Comparison of ENCODE assay signal across 21 cellular contexts in genomic region chr13:104114111-104114510, GRCh38.
"Had no signal": no experiment of that assay in that cellular context is flagged by ENCODE, and none has a peak within 500 bp of the region (broad histone marks: within the 10 kb centered on the region; RNA-seq: fewer than 3 reads in every experiment).

No MANE protein-coding gene starts in this region.

- H3K27ac ChIP-seq: epithelial cell of prostate, gastroesophageal sphincter, heart right ventricle, psoas muscle, testis, upper lobe of left lung had no signal

- ATAC-seq: activated CD8-positive, alpha-beta T cell treated with anti-CD3 and anti-CD28 coated beads, Interleukin-2, amount 10 ng/mL, durations not matched to agents 7 days and 5 days; body of pancreas; gastroesophageal sphincter; heart right ventricle; left cardiac atrium; psoas muscle; sciatic nerve; stimulated activated naive CD8-positive, alpha-beta T cell treated with anti-CD3 and anti-CD28 coated beads, Interleukin-15, amount 100 ng/mL, for 72 hours had no signal

- H3K27me3 ChIP-seq: body of pancreas, gastroesophageal sphincter, heart right ventricle, testis, upper lobe of left lung had no signal

- DNase-seq: activated CD4-positive, alpha-beta T cell treated with anti-CD3 and anti-CD28 coated beads, Interleukin-2, amount 10 ng/mL, durations not matched to agents 24 days and 14 days; activated CD4-positive, CD25-positive, alpha-beta regulatory T cell; activated CD8-positive, alpha-beta memory T cell treated with anti-CD3 and anti-CD28 coated beads, Interleukin-2, amount 50 U/mL, for 4 hours; activated CD8-positive, alpha-beta T cell treated with anti-CD3 and anti-CD28 coated beads, Interleukin-2, amount 10 ng/mL, durations not matched to agents 7 days and 5 days; activated gamma-delta T cell; activated T-cell treated with anti-CD3 and anti-CD28 coated beads, Interleukin-2, amount 50 U/mL, for 48 hours; amygdala; body of pancreas; cortex of kidney; effector memory CD4-positive, alpha-beta T cell; heart right ventricle; left cardiac atrium; midbrain; psoas muscle; stimulated activated naive CD8-positive, alpha-beta T cell treated with anti-CD3 and anti-CD28 coated beads, Interleukin-15, amount 100 ng/mL, for 72 hours; testis; upper lobe of left lung had no signal

- H3K4me1 ChIP-seq: body of pancreas, gastroesophageal sphincter, heart right ventricle, psoas muscle, testis, upper lobe of left lung had no signal

- H3K36me3 ChIP-seq: gastroesophageal sphincter, heart right ventricle, upper lobe of left lung had no signal

- H3K9me3 ChIP-seq: body of pancreas, gastroesophageal sphincter, psoas muscle, testis had no signal

- H3K4me3 ChIP-seq: body of pancreas, gastroesophageal sphincter, heart right ventricle, lung, psoas muscle, testis, upper lobe of left lung had no signal
